In the genomic region with DNA sequence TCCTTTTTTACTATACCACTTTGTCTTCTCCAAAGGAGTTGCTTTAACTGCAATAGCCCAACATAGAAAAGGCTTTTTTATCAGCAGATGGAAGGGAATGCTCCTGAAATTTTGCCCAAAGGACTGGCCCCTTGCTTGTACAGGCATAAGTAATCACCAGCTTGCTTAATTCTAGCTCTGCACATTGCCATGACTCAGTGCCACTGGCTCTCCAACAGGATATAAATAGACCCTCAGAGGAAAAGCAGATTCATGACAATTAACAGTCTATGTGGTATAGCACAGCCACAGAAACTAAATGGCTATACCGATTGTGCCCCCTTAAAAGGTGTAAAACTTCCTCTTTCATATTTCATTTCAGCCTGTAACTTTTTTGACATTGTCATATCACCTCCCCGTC, we compare ENCODE assay signal across 9 cellular contexts.
A peak's percentile ranks its signal among the peaks of the same experiment; 100 is the strongest.
DNase-seq lines count a peak whose midpoint lies in the region; ATAC-seq, FAIRE-seq and TF ChIP-seq lines count a peak whose summit lies in the region.
"Had no signal": no experiment of that assay in that cellular context is flagged by ENCODE, and none has a peak within 500 bp of the region (broad histone marks: within the 10 kb centered on the region; RNA-seq: fewer than 3 reads in every experiment).

No MANE protein-coding gene starts in this region.

- no peak for DNase-seq in GM18507 (ENCODE audit: extremely low spot score, insufficient read length, low read depth)
- DNase-seq in RWPE1 (ENCODE audit: low spot score): peak; percentile 20
- no peak for DNase-seq in left lung
- no peak for DNase-seq in NCI-H510A (lab: John Stamatoyannopoulos, UW)
- DNase-seq in effector memory CD4-positive, alpha-beta T cell: no peak
- DNase-seq in iPS-NIHi7 (ENCODE audit: extremely low spot score): no peak

- no peaks in the 10 kb centered on the region for H3K27me3 ChIP-seq in left lung
- H3K27me3 ChIP-seq in effector memory CD4-positive, alpha-beta T cell (replicated peaks; ENCODE audit: control insufficient read depth, insufficient read depth, low read length, poor library complexity, severe bottlenecking): no peaks in the 10 kb centered on the region

- no peak overlapping the region for H3K4me3 ChIP-seq in left lung
- H3K4me3 ChIP-seq in effector memory CD4-positive, alpha-beta T cell (ENCODE audit: insufficient read depth, low read depth, low read length, poor library complexity, severe bottlenecking): no peak overlapping the region

- H3K27ac ChIP-seq in RWPE1 (no peak overlapping the region), left lung (no peak overlapping the region)
- no peak overlapping the region for H3K27ac ChIP-seq in effector memory CD4-positive, alpha-beta T cell (ENCODE audit: insufficient read depth, low read length, poor library complexity, severe bottlenecking)

- CTCF ChIA-PET in RWPE1 (lab: Yijun Ruan, JAX): interaction anchor here (0.5 kb wide), 1 partner anchor 1506 kb away, joined by 4 read pairs; no protein-coding TSS in a partner anchor

- POLR2A ChIA-PET in RWPE1 (lab: Yijun Ruan, JAX; ENCODE audit: low non-redundant PET): no interaction called here

- TF ChIP-seq CTCF in RWPE1 (conservative IDR thresholded peaks at IDR 0.05; ENCODE audit: low read depth) (no peak), left lung (IDR thresholded peaks at IDR 0.05) (no peak)

- no peaks in the 10 kb centered on the region for H3K36me3 ChIP-seq in left lung
- no peaks in the 10 kb centered on the region for H3K36me3 ChIP-seq in effector memory CD4-positive, alpha-beta T cell (ENCODE audit: control insufficient read depth, insufficient read depth, low read length)

- H3K9me3 ChIP-seq in left lung: no peaks in the 10 kb centered on the region
- no peaks in the 10 kb centered on the region for H3K9me3 ChIP-seq in effector memory CD4-positive, alpha-beta T cell (ENCODE audit: control insufficient read depth, low read length)

- FAIRE-seq in GM18507 (lab: Jason Lieb, UNC): peak; percentile 73
- FAIRE-seq: colon had no signal

- ATAC-seq in HG02884 (IDR thresholded peaks at IDR 0.05; ENCODE audit: unreplicated experiment): peak; percentile 70
- ATAC-seq in left lung: peak; percentile 56
- no peak for ATAC-seq in GM19023 (IDR thresholded peaks at IDR 0.05; ENCODE audit: unreplicated experiment)

- peaks cover 0 to 4% of the 10 kb centered on the region in 2 donors for H3K4me1 ChIP-seq in left lung
- H3K4me1 ChIP-seq in effector memory CD4-positive, alpha-beta T cell (ENCODE audit: control insufficient read depth, insufficient read depth, low read length, poor library complexity, severe bottlenecking): no peaks in the 10 kb centered on the region

- intact Hi-C loops in left lung (cut with DNase I): no loop called here
